Comparison of ENCODE assay signal across 16 cellular contexts in the genomic region with DNA sequence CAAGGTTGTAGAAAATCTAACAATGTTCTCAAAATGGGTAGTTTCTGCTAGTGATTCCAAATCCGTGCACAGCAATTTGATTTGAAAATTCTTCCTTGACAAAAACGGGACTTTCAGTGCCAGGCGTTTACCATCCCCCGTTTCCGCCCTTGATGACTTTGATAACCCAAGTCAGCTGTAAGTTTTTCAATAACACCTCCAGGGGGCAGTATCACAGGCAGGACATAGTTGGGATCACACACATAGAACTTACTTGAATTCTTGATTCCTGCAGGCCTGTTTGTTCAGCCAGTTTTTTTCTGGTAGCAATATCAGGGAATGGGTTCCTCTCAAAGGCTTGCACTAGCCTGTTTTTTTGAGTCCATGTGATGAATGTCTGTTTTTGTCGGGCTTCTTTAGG. TPM values are rescaled to one million over a fixed set of nuclear protein-coding genes. Genes with fewer than 3 reads are reported as not detected.
DNase-seq lines count a peak whose midpoint lies in the region; ATAC-seq and TF ChIP-seq lines count a peak whose summit lies in the region.
"Had no signal": no experiment of that assay in that cellular context is flagged by ENCODE, and none has a peak within 500 bp of the region (broad histone marks: within the 10 kb centered on the region; RNA-seq: fewer than 3 reads in every experiment).

No MANE protein-coding gene starts in this region.

- H3K4me3 ChIP-seq in PC-3 (ENCODE audit: low read length): no peak overlapping the region
- H3K4me3 ChIP-seq: GM23248, hepatocyte had no signal

- BruUV-seq in PC-3 (replicated peaks; lab: Mats Ljungman, UMichigan): no TSS peak

- H3K4me2 ChIP-seq in PC-3 (ENCODE audit: low read length): no peak overlapping the region
- H3K4me2 ChIP-seq: hepatocyte had no signal

- intact Hi-C loops in PC-3 (cut with micrococcal nuclease): no loop called here

- H3K27ac ChIP-seq in C4-2B (no peak overlapping the region), PC-3 (ENCODE audit: low read length) (no peak overlapping the region), foreskin keratinocyte (no peak overlapping the region)
- H3K27ac ChIP-seq: GM23248, hepatocyte had no signal

- no peak overlapping the region for H2AFZ ChIP-seq in PC-3 (ENCODE audit: low read length)
- H2AFZ ChIP-seq: GM23248, hepatocyte had no signal

- CTCF ChIA-PET in PC-3 (lab: Charles Lee): no interaction called here

- peak; percentile 11 for DNase-seq in H4 (ENCODE audit: low spot score)
- DNase-seq in PC-3: no peak
- no peak for DNase-seq in foreskin keratinocyte
- DNase-seq in HuH-7.5 (ENCODE audit: low spot score): no peak
- DNase-seq in HPDE6-E6E7 (ENCODE audit: extremely low spot score): no peak
- DNase-seq in NOMO-1 treated with dmso at 0.1 percent for 144 hours (lab: John Stamatoyannopoulos, UW; ENCODE audit: unreplicated experiment): no peak
- DNase-seq: CD8-positive, alpha-beta T cell; GM23248; posterior cingulate gyrus; stimulated activated CD4-positive, alpha-beta T cell treated with anti-CD3 and anti-CD28 coated beads, Interleukin-2, amount 100 ng/mL, for 24 hours; stimulated activated naive CD8-positive, alpha-beta T cell treated with anti-CD3 and anti-CD28 coated beads, Interleukin-15, Interleukin-2, amounts not matched to agents 100 U/mL and 50 U/mL, for 24 hours had no signal

- no peak overlapping the region for H3K9ac ChIP-seq in PC-3 (ENCODE audit: low read length)
- H3K9ac ChIP-seq: GM23248 had no signal

- H3K36me3 ChIP-seq in PC-3 (ENCODE audit: low read depth, low read length): no peaks in the 10 kb centered on the region

- H3K9me3 ChIP-seq in PC-3 (ENCODE audit: low read length): no peaks in the 10 kb centered on the region

- no peaks in the 10 kb centered on the region for H3K79me2 ChIP-seq in PC-3 (ENCODE audit: low read length)
- H3K79me2 ChIP-seq: hepatocyte had no signal

- H3K9me2 ChIP-seq in PC-3 (replicated peaks; ENCODE audit: low read length): no peaks in the 10 kb centered on the region

- H3K27me3 ChIP-seq in PC-3 (ENCODE audit: low read length) (no peaks in the 10 kb centered on the region), foreskin keratinocyte (no peaks in the 10 kb centered on the region)
- H3K27me3 ChIP-seq: hepatocyte had no signal

- no peaks in the 10 kb centered on the region for H3F3A ChIP-seq in PC-3 (ENCODE audit: low read length, unreplicated experiment)

- TF ChIP-seq CTCF in C4-2B (conservative IDR thresholded peaks at IDR 0.05): peak; percentile 43
- peak; percentile 22; the same call in 1 of the 2 replicates for TF ChIP-seq CTCF in PC-3 (conservative IDR thresholded peaks at IDR 0.05; ENCODE audit: low read depth, low read length)
- peak; percentile 10 for TF ChIP-seq CTCF in foreskin keratinocyte (conservative IDR thresholded peaks at IDR 0.05)

- POLR2A ChIA-PET in PC-3 (lab: Charles Lee; ENCODE audit: unreplicated experiment): no interaction called here

- H3K4me1 ChIP-seq in PC-3 (ENCODE audit: insufficient read depth, low read length): no peaks in the 10 kb centered on the region
- H3K4me1 ChIP-seq in foreskin keratinocyte: no peaks in the 10 kb centered on the region

- H4K20me1 ChIP-seq in PC-3 (ENCODE audit: low read length): no peaks in the 10 kb centered on the region

- ATAC-seq in PC-3 (no peak), foreskin keratinocyte (no peak), GM18873 (IDR thresholded peaks at IDR 0.05; ENCODE audit: low FRiP score, unreplicated experiment) (no peak)
- ATAC-seq: CD8-positive, alpha-beta T cell; Right ventricle myocardium inferior; stimulated activated naive CD8-positive, alpha-beta T cell treated with anti-CD3 and anti-CD28 coated beads, Interleukin-15, Interleukin-2, amounts not matched to agents 100 U/mL and 50 U/mL, for 24 hours had no signal

RNA-seq across cellular contexts. Expression of gene DUXB, which starts 5.6 kb away (rescaled TPM):
- total RNA-seq in H4 (2014; rRNA removed; shearing (Covaris generic)): not detected in 2 replicates
- not detected in 2 replicates for total RNA-seq in PC-3 (2014; rRNA removed)
- total RNA-seq in foreskin keratinocyte: not detected in 2 replicates
- not detected in 2 replicates for polyA plus RNA-seq in foreskin keratinocyte
- total RNA-seq: CD8-positive, alpha-beta T cell; GM23248; hepatocyte; mesenteric fat pad; Right ventricle myocardium inferior had no signal
- polyA plus RNA-seq: GM23248, hepatocyte had no signal

RNA-seq across cellular contexts. Expression of gene CPHXL2, which starts 18.9 kb away (rescaled TPM):
- not detected in 2 replicates for total RNA-seq in H4 (2014; rRNA removed; shearing (Covaris generic))
- not detected in 2 replicates for total RNA-seq in PC-3 (2014; rRNA removed)
- not detected in 2 replicates for total RNA-seq in foreskin keratinocyte
- polyA plus RNA-seq in foreskin keratinocyte: not detected in 2 replicates
- total RNA-seq: CD8-positive, alpha-beta T cell; GM23248; hepatocyte; mesenteric fat pad; Right ventricle myocardium inferior had no signal
- polyA plus RNA-seq: hepatocyte had no signal

RNA-seq across cellular contexts. Expression of gene CPHXL, which starts 30.6 kb away (rescaled TPM):
- not detected in 2 replicates for total RNA-seq in H4 (2014; rRNA removed; shearing (Covaris generic))
- total RNA-seq in PC-3 (2014; rRNA removed) (not detected in 2 replicates), foreskin keratinocyte (not detected in 2 replicates)
- not detected in 2 replicates for polyA plus RNA-seq in foreskin keratinocyte
- total RNA-seq: CD8-positive, alpha-beta T cell; GM23248; hepatocyte; mesenteric fat pad; Right ventricle myocardium inferior had no signal
- polyA plus RNA-seq: GM23248, hepatocyte had no signal

RNA-seq across cellular contexts. Expression of gene TERF2IP, which starts 48.1 kb away (rescaled TPM):
- total RNA-seq in H4 (2014; rRNA removed; shearing (Covaris generic)): 38.9 and 40.2 TPM in 2 replicates
- 25.7 and 27.2 TPM in 2 replicates for total RNA-seq in PC-3 (2014; rRNA removed)
- total RNA-seq in foreskin keratinocyte: 30.0 and 31.7 TPM in 2 replicates
- 23.8 and 25.2 TPM in 2 replicates for polyA plus RNA-seq in foreskin keratinocyte

RNA-seq across cellular contexts. Expression of gene KARS1, which starts 48.2 kb away (rescaled TPM):
- total RNA-seq in H4 (2014; rRNA removed; shearing (Covaris generic)): 276 and 279 TPM in 2 replicates
- total RNA-seq in PC-3 (2014; rRNA removed): 137 and 148 TPM in 2 replicates
- total RNA-seq in foreskin keratinocyte: 193 and 200 TPM in 2 replicates
- 144 and 166 TPM in 2 replicates for polyA plus RNA-seq in foreskin keratinocyte
